In the genomic region with DNA sequence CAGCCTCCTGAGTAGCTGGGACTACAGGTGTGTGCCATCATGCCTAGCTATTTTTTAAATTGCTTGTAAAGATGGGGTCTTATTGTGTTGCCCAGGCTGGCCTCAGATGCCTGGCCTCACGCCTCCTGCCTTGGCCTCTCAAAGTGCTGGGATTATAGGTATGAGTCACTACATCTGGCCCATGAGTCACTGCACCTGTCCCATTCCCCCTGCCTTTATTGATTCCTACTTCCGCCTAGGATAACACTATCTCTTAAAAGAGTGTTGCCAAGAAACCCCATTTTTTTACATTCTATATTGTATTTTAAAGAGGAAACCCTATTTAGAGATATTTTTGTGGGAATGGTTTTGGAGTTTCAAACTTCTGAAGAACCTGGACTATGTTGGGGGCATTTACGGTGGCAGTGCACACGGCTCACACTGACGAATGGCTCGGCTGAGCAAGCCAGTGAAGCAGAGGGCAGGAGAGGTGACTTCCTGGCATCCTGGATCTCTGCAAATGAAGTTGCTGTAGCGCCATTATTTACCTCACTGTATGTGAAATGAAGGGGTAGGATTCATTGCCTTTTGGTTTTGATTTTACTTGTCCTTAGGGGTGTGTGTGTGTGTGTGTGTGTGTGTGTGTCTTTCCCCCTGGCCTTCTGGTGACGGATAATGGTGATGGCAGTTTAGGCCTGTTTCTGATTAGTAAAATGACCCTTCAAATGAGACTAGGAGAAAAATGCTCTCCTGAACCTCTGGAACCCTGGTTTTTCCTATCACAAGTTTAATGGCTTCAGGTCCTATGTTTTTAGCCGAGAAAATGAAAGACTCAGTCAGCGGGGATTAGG, we compare ENCODE assay signal across 16 cellular contexts. TPM values are rescaled to one million over a fixed set of nuclear protein-coding genes. Genes with fewer than 3 reads are reported as not detected.
DNase-seq lines count a peak whose midpoint lies in the region; ATAC-seq and TF ChIP-seq lines count a peak whose summit lies in the region.
"Had no signal": no experiment of that assay in that cellular context is flagged by ENCODE, and none has a peak within 500 bp of the region (broad histone marks: within the 10 kb centered on the region; RNA-seq: fewer than 3 reads in every experiment).

No MANE protein-coding gene starts in this region.

- no peak for ATAC-seq in activated CD8-positive, alpha-beta T cell treated with anti-CD3 and anti-CD28 coated beads, Interleukin-2, amount 10 ng/mL, durations not matched to agents 7 days and 5 days
- ATAC-seq: CD8-positive, alpha-beta T cell; psoas muscle; T-helper 17 cell had no signal

- CTCF ChIA-PET in PC-9 (lab: Charles Lee), result no interaction called here
- CTCF ChIA-PET in activated CD8-positive, alpha-beta T cell treated with anti-CD3 and anti-CD28 coated beads, Interleukin-2, amount 10 ng/mL, durations not matched to agents 7 days and 5 days (lab: Charles Lee), result no interaction called here

- DNase-seq in NCI-H82 (lab: John Stamatoyannopoulos, UW) (peak; percentile 20), NCI-H82 treated with DMSO at 0.1 percent for 48 hours (lab: John Stamatoyannopoulos, UW; ENCODE audit: unreplicated experiment) (no peak), PC-9 (peak; percentile 46 to 69), hepatocyte (ENCODE audit: low spot score) (peak; percentile 43), NCI-H1930 (lab: John Stamatoyannopoulos, UW) (no peak), NOMO-1 treated with dmso at 0.1 percent for 144 hours (lab: John Stamatoyannopoulos, UW; ENCODE audit: unreplicated experiment) (no peak), DMS79 (lab: John Stamatoyannopoulos, UW) (no peak)
- DNase-seq in activated CD8-positive, alpha-beta T cell treated with anti-CD3 and anti-CD28 coated beads, Interleukin-2, amount 10 ng/mL, durations not matched to agents 7 days and 5 days, result no peak
- DNase-seq: activated CD4-positive, CD25-positive, alpha-beta regulatory T cell treated with anti-CD3 and anti-CD28 coated beads, Interleukin-2, amount 50 U/mL, for 72 hours; activated naive CD4-positive, alpha-beta T cell treated with anti-CD3 and anti-CD28 coated beads, Interleukin-2, amount 10 ng/mL, durations not matched to agents 7 days and 5 days; CD8-positive, alpha-beta T cell; effector CD4-positive, alpha-beta T cell; hypothalamus; NCI-H1092; psoas muscle; T-helper 17 cell had no signal

- no peaks in the 10 kb centered on the region for H3K79me2 ChIP-seq in PC-9 (ENCODE audit: low read depth)
- peaks cover 94% of the 10 kb centered on the region for H3K79me2 ChIP-seq in hepatocyte

- TF ChIP-seq CTCF in PC-9 (conservative IDR thresholded peaks at IDR 0.05), result no peak
- TF ChIP-seq CTCF in hepatocyte (IDR thresholded peaks at IDR 0.05; ENCODE audit: poor library complexity), result no peak

- intact Hi-C loops in PC-9 (cut with micrococcal nuclease; ENCODE audit: unreplicated experiment), result no loop called here

- H3F3A ChIP-seq in PC-9 (ENCODE audit: insufficient read depth, low read depth), result no peaks in the 10 kb centered on the region

- no peaks in the 10 kb centered on the region for H3K9me3 Mint-ChIP-seq in activated CD8-positive, alpha-beta T cell treated with anti-CD3 and anti-CD28 coated beads, Interleukin-2, amount 10 ng/mL, durations not matched to agents 7 days and 5 days (ENCODE audit: insufficient read depth)
- H3K9me3 Mint-ChIP-seq: activated naive CD4-positive, alpha-beta T cell treated with anti-CD3 and anti-CD28 coated beads, Interleukin-2, amount 10 ng/mL, durations not matched to agents 7 days and 5 days; CD8-positive, alpha-beta T cell had no signal

- peaks cover 24% of the 10 kb centered on the region for H3K4me1 Mint-ChIP-seq in activated CD8-positive, alpha-beta T cell treated with anti-CD3 and anti-CD28 coated beads, Interleukin-2, amount 10 ng/mL, durations not matched to agents 7 days and 5 days (ENCODE audit: low read depth)
- H3K4me1 Mint-ChIP-seq: activated naive CD4-positive, alpha-beta T cell treated with anti-CD3 and anti-CD28 coated beads, Interleukin-2, amount 10 ng/mL, durations not matched to agents 7 days and 5 days; T-helper 17 cell had no signal

- H3K36me3 Mint-ChIP-seq in activated CD8-positive, alpha-beta T cell treated with anti-CD3 and anti-CD28 coated beads, Interleukin-2, amount 10 ng/mL, durations not matched to agents 7 days and 5 days (ENCODE audit: low read depth), result no peaks in the 10 kb centered on the region
- H3K36me3 Mint-ChIP-seq: activated naive CD4-positive, alpha-beta T cell treated with anti-CD3 and anti-CD28 coated beads, Interleukin-2, amount 10 ng/mL, durations not matched to agents 7 days and 5 days; CD8-positive, alpha-beta T cell had no signal

- H3K9me2 ChIP-seq in PC-9 (ENCODE audit: insufficient read depth) (no peaks in the 10 kb centered on the region), hepatocyte (replicated peaks; ENCODE audit: insufficient read depth) (no peaks in the 10 kb centered on the region)

- H3K27me3 ChIP-seq in PC-9 (ENCODE audit: insufficient read depth, low read depth) (peaks cover 56% of the 10 kb centered on the region), hepatocyte (no peaks in the 10 kb centered on the region)

- H3K4me3 Mint-ChIP-seq in activated CD8-positive, alpha-beta T cell treated with anti-CD3 and anti-CD28 coated beads, Interleukin-2, amount 10 ng/mL, durations not matched to agents 7 days and 5 days, result no peak overlapping the region
- H3K4me3 Mint-ChIP-seq: activated naive CD4-positive, alpha-beta T cell treated with anti-CD3 and anti-CD28 coated beads, Interleukin-2, amount 10 ng/mL, durations not matched to agents 7 days and 5 days; CD8-positive, alpha-beta T cell; T-helper 17 cell had no signal

- H3K9me3 ChIP-seq in PC-9 (ENCODE audit: insufficient read depth, low read depth) (no peaks in the 10 kb centered on the region), hepatocyte (ENCODE audit: low read depth) (no peaks in the 10 kb centered on the region)
- H3K9me3 ChIP-seq: psoas muscle had no signal

- H3K27ac ChIP-seq in PC-9 (no peak overlapping the region), hepatocyte (peak overlapping the region; percentile 73)
- H3K27ac ChIP-seq: psoas muscle had no signal

- H4K20me1 ChIP-seq in PC-9 (ENCODE audit: insufficient read depth) (no peaks in the 10 kb centered on the region), hepatocyte (ENCODE audit: insufficient read depth, poor library complexity, severe bottlenecking) (peaks cover 4% of the 10 kb centered on the region)

- H3K36me3 ChIP-seq in PC-9 (ENCODE audit: low read depth) (no peaks in the 10 kb centered on the region), hepatocyte (replicated peaks; ENCODE audit: insufficient read depth, low read depth) (no peaks in the 10 kb centered on the region)

- BruUV-seq in PC-9 (replicated peaks; lab: Mats Ljungman, UMichigan), result TSS peak; percentile 54

- H3K4me3 ChIP-seq in PC-9 (no peak overlapping the region), hepatocyte (no peak overlapping the region)
- H3K4me3 ChIP-seq: psoas muscle had no signal

- POLR2A ChIA-PET in PC-9 (lab: Charles Lee; ENCODE audit: unreplicated experiment), result no interaction called here
- POLR2A ChIA-PET in activated CD8-positive, alpha-beta T cell treated with anti-CD3 and anti-CD28 coated beads, Interleukin-2, amount 10 ng/mL, durations not matched to agents 7 days and 5 days (lab: Charles Lee), result no interaction called here

- WGBS in hepatocyte (ENCODE audit: low lambda C conversion rate, missing lambda C conversion rate), result 72% methylated on average over 10 of the region's 10 CpGs

- H3K4me1 ChIP-seq in PC-9 (replicated peaks; ENCODE audit: insufficient read depth) (peaks cover 8% of the 10 kb centered on the region; the same call in 1 of the 2 replicates), hepatocyte (ENCODE audit: insufficient read depth) (peaks cover 17% of the 10 kb centered on the region)
- H3K4me1 ChIP-seq: psoas muscle had no signal

- H3K4me2 ChIP-seq in PC-9 (peak overlapping the region; percentile 3; the same call in 1 of the 2 replicates), hepatocyte (no peak overlapping the region)

- H3K27ac Mint-ChIP-seq in activated CD8-positive, alpha-beta T cell treated with anti-CD3 and anti-CD28 coated beads, Interleukin-2, amount 10 ng/mL, durations not matched to agents 7 days and 5 days, result no peak overlapping the region
- H3K27ac Mint-ChIP-seq: activated naive CD4-positive, alpha-beta T cell treated with anti-CD3 and anti-CD28 coated beads, Interleukin-2, amount 10 ng/mL, durations not matched to agents 7 days and 5 days; CD8-positive, alpha-beta T cell; T-helper 17 cell had no signal

- no peaks in the 10 kb centered on the region for H3K27me3 Mint-ChIP-seq in activated CD8-positive, alpha-beta T cell treated with anti-CD3 and anti-CD28 coated beads, Interleukin-2, amount 10 ng/mL, durations not matched to agents 7 days and 5 days (ENCODE audit: low read depth)

- H2AFZ ChIP-seq in PC-9 (no peak overlapping the region), hepatocyte (no peak overlapping the region)

RNA-seq across cellular contexts. Expression of a gene that starts 22.5 kb away (rescaled TPM):
- total RNA-seq in PC-9 (2021) (0.11 and 0.25 TPM in 2 replicates), hepatocyte (19.8 and 21.6 TPM in 2 replicates)
- 11.3 and 12.7 TPM in 2 replicates for polyA plus RNA-seq in hepatocyte
- under 1 TPM; 0.03 to 0.08 TPM for total RNA-seq in activated CD8-positive, alpha-beta T cell treated with anti-CD3 and anti-CD28 coated beads, Interleukin-2, amount 10 ng/mL, durations not matched to agents 7 days and 5 days
- total RNA-seq: CD8-positive, alpha-beta T cell; T-helper 17 cell had no signal

Comparison
In these comparisons a context has a peak if more than half of its experiments do, and no peak if none do; other contexts are left out.
1. DNase-seq: peak in NCI-H82 (single experiment), PC-9 (2 of 2) and hepatocyte (single experiment); none in NCI-H82 treated with DMSO at 0.1 percent for 48 hours (single experiment), NCI-H1930 (0 of 2), NOMO-1 treated with dmso at 0.1 percent for 144 hours (single experiment), activated CD8-positive, alpha-beta T cell treated with anti-CD3 and anti-CD28 coated beads, Interleukin-2, amount 10 ng/mL, durations not matched to agents 7 days and 5 days (single experiment) and DMS79 (single experiment).
2. RNA of a gene that starts 22.5 kb away (total RNA-seq): 19.8 to 21.6 TPM in hepatocyte; 0.11 to 0.25 TPM in PC-9 and 0.03 to 0.08 TPM in activated CD8-positive, alpha-beta T cell treated with anti-CD3 and anti-CD28 coated beads, Interleukin-2, amount 10 ng/mL, durations not matched to agents 7 days and 5 days; every median in the first group is over 10 times any median in the second.